8 cellular contexts compared by ENCODE assay signal in genomic region chr14:56119221-56119967, GRCh38. TPM values are rescaled to one million over a fixed set of nuclear protein-coding genes. Genes with fewer than 3 reads are reported as not detected.
DNase-seq lines count a peak whose midpoint lies in the region; ATAC-seq and TF ChIP-seq lines count a peak whose summit lies in the region.

No MANE protein-coding gene starts in this region.

- DNase-seq in BE2C (peak; percentile 38), NCI-H146 treated with DMSO at 0.1 percent for 48 hours (lab: John Stamatoyannopoulos, UW; ENCODE audit: unreplicated experiment) (peak; percentile 51), epithelial cell of proximal tubule (ENCODE audit: low read depth) (no peak), mesothelial cell of epicardium (ENCODE audit: low spot score in 2 of 2, unreplicated experiment in 2 of 2) (peak in 1 of 2 experiments; percentile 47), testis (peak; percentile 54)
- DNase-seq in activated CD4-positive, alpha-beta memory T cell treated with anti-CD3 and anti-CD28 coated beads, Interleukin-2, amount 10 ng/mL, durations not matched to agents 7 days and 5 days: peak; percentile 38

- H3K36me3 Mint-ChIP-seq in activated CD4-positive, alpha-beta memory T cell treated with anti-CD3 and anti-CD28 coated beads, Interleukin-2, amount 10 ng/mL, durations not matched to agents 7 days and 5 days (ENCODE audit: low read depth): peaks cover 2% of the 10 kb centered on the region
- H3K36me3 Mint-ChIP-seq in mesothelial cell of epicardium: no peaks in the 10 kb centered on the region

- H3K9me3 ChIP-seq in BE2C (no peaks in the 10 kb centered on the region), testis (no peaks in the 10 kb centered on the region)

- peaks cover 31% of the 10 kb centered on the region for H3K27me3 Mint-ChIP-seq in activated CD4-positive, alpha-beta memory T cell treated with anti-CD3 and anti-CD28 coated beads, Interleukin-2, amount 10 ng/mL, durations not matched to agents 7 days and 5 days
- H3K27me3 Mint-ChIP-seq in mesothelial cell of epicardium (ENCODE audit: low read depth): peaks cover 42% of the 10 kb centered on the region

- peak overlapping the region; percentile 91 to 97 for H3K27ac ChIP-seq in testis

- no peaks in the 10 kb centered on the region for H3K9me3 Mint-ChIP-seq in activated CD4-positive, alpha-beta memory T cell treated with anti-CD3 and anti-CD28 coated beads, Interleukin-2, amount 10 ng/mL, durations not matched to agents 7 days and 5 days
- no peaks in the 10 kb centered on the region for H3K9me3 Mint-ChIP-seq in mesothelial cell of epicardium

- POLR2A ChIA-PET in activated CD4-positive, alpha-beta memory T cell treated with anti-CD3 and anti-CD28 coated beads, Interleukin-2, amount 10 ng/mL, durations not matched to agents 7 days and 5 days (lab: Charles Lee): interaction anchor here (1.1 kb wide), 1 partner anchor 12 kb away, joined by 3 read pairs; no protein-coding TSS in a partner anchor

- no peak for TF ChIP-seq POLR2A in testis (IDR thresholded peaks at IDR 0.05)

- H3K27me3 ChIP-seq in BE2C (peaks cover 35% of the 10 kb centered on the region), testis (no peaks in the 10 kb centered on the region)

- CTCF ChIA-PET in activated CD4-positive, alpha-beta memory T cell treated with anti-CD3 and anti-CD28 coated beads, Interleukin-2, amount 10 ng/mL, durations not matched to agents 7 days and 5 days (lab: Charles Lee): interaction anchor here (1.2 to 1.4 kb wide), 2 partner anchors 11 to 388 kb away, joined by 3 to 7 read pairs; no protein-coding TSS in a partner anchor

- peak; percentile 27 for ATAC-seq in GM19452 (IDR thresholded peaks at IDR 0.05; ENCODE audit: unreplicated experiment)
- ATAC-seq in HG03280 (IDR thresholded peaks at IDR 0.05; ENCODE audit: unreplicated experiment): no peak

- 0 to 2% methylated on average over 10 to 46 of the region's 49 CpGs for WGBS in testis, 2 donors

- TF ChIP-seq CTCF in BE2C (IDR thresholded peaks at IDR 0.05; ENCODE audit: low read depth, low read length) (no peak), epithelial cell of proximal tubule (conservative IDR thresholded peaks at IDR 0.05; ENCODE audit: low read depth, low read length) (no peak), mesothelial cell of epicardium (IDR thresholded peaks at IDR 0.05; ENCODE audit: unreplicated experiment) (no peak), testis (IDR thresholded peaks at IDR 0.05) (no peak)

- peaks cover 31% of the 10 kb centered on the region for H3K4me1 Mint-ChIP-seq in activated CD4-positive, alpha-beta memory T cell treated with anti-CD3 and anti-CD28 coated beads, Interleukin-2, amount 10 ng/mL, durations not matched to agents 7 days and 5 days
- peaks cover 22% of the 10 kb centered on the region for H3K4me1 Mint-ChIP-seq in mesothelial cell of epicardium

- intact Hi-C loops in testis (cut with DNase I; ENCODE audit: low total_unique reads): no loop called here

- H3K4me1 ChIP-seq in BE2C (no peaks in the 10 kb centered on the region; the same call in 1 of the 2 replicates), testis (peaks cover 26% of the 10 kb centered on the region)

- peak overlapping the region; percentile 33 for H3K27ac Mint-ChIP-seq in activated CD4-positive, alpha-beta memory T cell treated with anti-CD3 and anti-CD28 coated beads, Interleukin-2, amount 10 ng/mL, durations not matched to agents 7 days and 5 days
- H3K27ac Mint-ChIP-seq in mesothelial cell of epicardium: peak overlapping the region; percentile 7

- peak overlapping the region; percentile 72 for H3K4me3 Mint-ChIP-seq in activated CD4-positive, alpha-beta memory T cell treated with anti-CD3 and anti-CD28 coated beads, Interleukin-2, amount 10 ng/mL, durations not matched to agents 7 days and 5 days
- peak overlapping the region; percentile 76 for H3K4me3 Mint-ChIP-seq in mesothelial cell of epicardium

- peak overlapping the region; percentile 64 for H3K4me3 ChIP-seq in BE2C (ENCODE audit: low read depth, low read length)
- H3K4me3 ChIP-seq in epithelial cell of proximal tubule (ENCODE audit: low read depth, low read length): peak overlapping the region; percentile 80
- H3K4me3 ChIP-seq in testis: peak overlapping the region; percentile 85 to 88

- H3K36me3 ChIP-seq in BE2C: no peaks in the 10 kb centered on the region
- no peaks in the 10 kb centered on the region for H3K36me3 ChIP-seq in testis (ENCODE audit: low read depth, missing control alignments)

RNA-seq across cellular contexts. Expression of gene PELI2, which starts 1.2 kb away (rescaled TPM):
- 2.7 TPM for polyA plus RNA-seq in BE2C (2012; ENCODE audit: insufficient read depth, insufficient read length, low read depth)
- total RNA-seq in activated CD4-positive, alpha-beta memory T cell treated with anti-CD3 and anti-CD28 coated beads, Interleukin-2, amount 10 ng/mL, durations not matched to agents 7 days and 5 days: 1 to 10 TPM; 5.5 to 7.1 TPM
- 4.2 and 6.6 TPM in 2 replicates for total RNA-seq in epithelial cell of proximal tubule
- 6.7 to 10.0 TPM (median 8.5 TPM) in 3 replicates for total RNA-seq in mesothelial cell of epicardium
- 10 to 100 TPM; 27.6 to 32.5 TPM for total RNA-seq in testis
- polyA plus RNA-seq in testis (ENCODE audit: insufficient read depth, low read depth, low replicate concordance): 14.5 TPM
